Comparison of ENCODE assay signal across 14 cellular contexts in the genomic region with DNA sequence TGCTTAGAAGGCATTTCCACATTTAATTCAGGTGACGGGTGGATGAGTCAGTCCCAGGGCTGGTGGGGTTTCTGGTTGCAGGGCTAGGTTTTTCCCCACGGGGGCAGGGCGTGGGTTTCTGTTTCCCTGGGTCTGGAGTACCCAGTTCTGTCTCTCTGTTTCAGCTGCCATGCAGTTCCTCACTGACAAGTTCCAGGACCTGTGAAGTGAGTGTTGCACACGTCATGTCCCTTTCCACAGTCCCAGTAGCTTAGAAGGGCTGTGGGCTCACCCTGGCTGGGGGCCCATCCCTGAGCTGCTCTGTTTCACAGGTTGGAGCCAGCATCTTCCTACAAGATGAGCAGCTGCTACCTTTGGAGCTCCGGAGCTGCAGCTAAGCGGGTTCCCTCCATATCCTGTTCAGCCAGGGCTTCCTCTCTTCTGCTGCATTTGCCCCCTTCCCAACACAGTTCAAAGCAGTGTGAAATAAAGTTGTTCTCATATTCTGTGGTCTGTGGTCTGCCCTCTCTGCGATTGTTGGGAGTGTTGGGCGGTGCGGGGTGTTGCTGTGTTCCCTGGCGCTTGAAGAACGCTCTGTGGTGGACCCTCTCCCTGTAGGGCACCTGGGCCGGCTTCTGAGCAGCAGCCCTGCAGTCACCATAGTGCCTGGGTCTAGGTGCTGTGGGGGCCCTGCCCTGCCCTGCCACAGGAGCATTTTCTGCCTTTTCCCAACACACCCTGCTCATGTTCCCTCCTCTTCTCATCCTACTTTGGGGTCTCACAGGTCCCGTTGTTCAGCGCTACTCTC. TPM values are rescaled to one million over a fixed set of nuclear protein-coding genes. Genes with fewer than 3 reads are reported as not detected.
DNase-seq lines count a peak whose midpoint lies in the region; ATAC-seq and TF ChIP-seq lines count a peak whose summit lies in the region.
"Had no signal": no experiment of that assay in that cellular context is flagged by ENCODE, and none has a peak within 500 bp of the region (broad histone marks: within the 10 kb centered on the region; RNA-seq: fewer than 3 reads in every experiment).

No MANE protein-coding gene starts in this region.

- no peak overlapping the region for H3K9ac ChIP-seq in endodermal cell (ENCODE audit: extremely low read depth, low read length, poor library complexity, severe bottlenecking)
- H3K9ac ChIP-seq: neural progenitor cell had no signal

- no peak overlapping the region for H3K4me3 ChIP-seq in endodermal cell (ENCODE audit: low read length)
- H3K4me3 ChIP-seq: ascending aorta, neural progenitor cell had no signal

- POLR2A ChIA-PET in activated CD4-positive, alpha-beta T cell treated with anti-CD3 and anti-CD28 coated beads, Interleukin-2, amount 10 ng/mL, durations not matched to agents 7 days and 5 days (lab: Charles Lee): no interaction called here

- H3K27ac Mint-ChIP-seq in activated CD4-positive, alpha-beta T cell treated with anti-CD3 and anti-CD28 coated beads, Interleukin-2, amount 10 ng/mL, durations not matched to agents 7 days and 5 days: peak overlapping the region; percentile 33
- no peak overlapping the region for H3K27ac Mint-ChIP-seq in endodermal cell
- H3K27ac Mint-ChIP-seq: neural progenitor cell had no signal

- WGBS in endodermal cell (ENCODE audit: insufficient coverage in 1 of 2, insufficient read length in 1 of 2), 2 experiments: 88 to 90% methylated on average over 8 to 13 of the region's 14 CpGs

- CTCF ChIA-PET in activated CD4-positive, alpha-beta T cell treated with anti-CD3 and anti-CD28 coated beads, Interleukin-2, amount 10 ng/mL, durations not matched to agents 7 days and 5 days (lab: Charles Lee): no interaction called here

- ATAC-seq in activated CD4-positive, CD25-positive, alpha-beta regulatory T cell treated with anti-CD3 and anti-CD28 coated beads, Interleukin-2, amount 50 U/mL, for 24 hours: peak; percentile 55 to 74
- ATAC-seq in foreskin keratinocyte: peak; percentile 66
- ATAC-seq: left colon had no signal

- H3K9me3 ChIP-seq in endodermal cell (ENCODE audit: control insufficient read depth, low read length): no peaks in the 10 kb centered on the region
- H3K9me3 ChIP-seq: ascending aorta had no signal

- no peak overlapping the region for H3K4me3 Mint-ChIP-seq in activated CD4-positive, alpha-beta T cell treated with anti-CD3 and anti-CD28 coated beads, Interleukin-2, amount 10 ng/mL, durations not matched to agents 7 days and 5 days
- no peak overlapping the region for H3K4me3 Mint-ChIP-seq in endodermal cell
- H3K4me3 Mint-ChIP-seq: neural progenitor cell had no signal

- H3K4me1 ChIP-seq in foreskin keratinocyte (no peaks in the 10 kb centered on the region), endodermal cell (ENCODE audit: control insufficient read depth, insufficient read depth, low read length) (no peaks in the 10 kb centered on the region)
- H3K4me1 ChIP-seq: ascending aorta, neural progenitor cell had no signal

- no peaks in the 10 kb centered on the region for H3K27me3 ChIP-seq in foreskin keratinocyte
- no peaks in the 10 kb centered on the region for H3K27me3 ChIP-seq in endodermal cell (ENCODE audit: control insufficient read depth, insufficient read depth, low read length, poor library complexity, severe bottlenecking)
- H3K27me3 ChIP-seq: ascending aorta, neural progenitor cell had no signal

- H3K27ac ChIP-seq in foreskin keratinocyte: peak overlapping the region; percentile 54
- H3K27ac ChIP-seq in endodermal cell (ENCODE audit: low read depth, low read length): no peak overlapping the region
- H3K27ac ChIP-seq: ascending aorta, neural progenitor cell had no signal

- H3K36me3 ChIP-seq in endodermal cell (ENCODE audit: control insufficient read depth, insufficient read depth, low read length): no peaks in the 10 kb centered on the region
- H3K36me3 ChIP-seq: ascending aorta, neural progenitor cell had no signal

- H3K36me3 Mint-ChIP-seq in activated CD4-positive, alpha-beta T cell treated with anti-CD3 and anti-CD28 coated beads, Interleukin-2, amount 10 ng/mL, durations not matched to agents 7 days and 5 days (ENCODE audit: low read depth): no peaks in the 10 kb centered on the region
- no peaks in the 10 kb centered on the region for H3K36me3 Mint-ChIP-seq in endodermal cell (ENCODE audit: low read depth)
- H3K36me3 Mint-ChIP-seq: neural progenitor cell had no signal

- H3K4me1 Mint-ChIP-seq in activated CD4-positive, alpha-beta T cell treated with anti-CD3 and anti-CD28 coated beads, Interleukin-2, amount 10 ng/mL, durations not matched to agents 7 days and 5 days: peaks cover 19% of the 10 kb centered on the region
- H3K4me1 Mint-ChIP-seq in endodermal cell: no peaks in the 10 kb centered on the region
- H3K4me1 Mint-ChIP-seq: neural progenitor cell had no signal

- no peaks in the 10 kb centered on the region for H3K9me3 Mint-ChIP-seq in activated CD4-positive, alpha-beta T cell treated with anti-CD3 and anti-CD28 coated beads, Interleukin-2, amount 10 ng/mL, durations not matched to agents 7 days and 5 days
- peaks cover 70% of the 10 kb centered on the region for H3K9me3 Mint-ChIP-seq in endodermal cell

- peak; percentile 4 for TF ChIP-seq CTCF in foreskin keratinocyte (conservative IDR thresholded peaks at IDR 0.05)
- no peak for TF ChIP-seq CTCF in endodermal cell (conservative IDR thresholded peaks at IDR 0.05)

- no peak for DNase-seq in activated CD4-positive, CD25-positive, alpha-beta regulatory T cell treated with anti-CD3 and anti-CD28 coated beads, Interleukin-2, amount 50 U/mL, for 72 hours
- DNase-seq in activated CD4-positive, alpha-beta T cell treated with anti-CD3 and anti-CD28 coated beads, Interleukin-2, amount 10 ng/mL, durations not matched to agents 7 days and 5 days: no peak
- DNase-seq in foreskin keratinocyte: peak in 1 of 2 donors; percentile 38
- peak; percentile 25 for DNase-seq in stimulated activated CD8-positive, alpha-beta memory T cell treated with anti-CD3 and anti-CD28 coated beads, Interleukin-12 subunit alpha, Interleukin-12 subunit beta, amount 100 ng/mL, for 4 hours (ENCODE audit: low read depth)
- DNase-seq in endodermal cell: no peak
- no peak for DNase-seq in HT-29 (ENCODE audit: low spot score)
- DNase-seq in NCI-H748 treated with DMSO at 0.1 percent for 48 hours (lab: John Stamatoyannopoulos, UW): no peak
- DNase-seq: 8988T, left colon had no signal

- H3K27me3 Mint-ChIP-seq in activated CD4-positive, alpha-beta T cell treated with anti-CD3 and anti-CD28 coated beads, Interleukin-2, amount 10 ng/mL, durations not matched to agents 7 days and 5 days: peaks cover 5% of the 10 kb centered on the region
- peaks cover 2% of the 10 kb centered on the region for H3K27me3 Mint-ChIP-seq in endodermal cell (ENCODE audit: insufficient read depth)

RNA-seq across cellular contexts. Expression of a gene that starts 46.8 kb away (rescaled TPM):
- total RNA-seq in activated CD4-positive, alpha-beta T cell treated with anti-CD3 and anti-CD28 coated beads, Interleukin-2, amount 10 ng/mL, durations not matched to agents 7 days and 5 days: not detected
- total RNA-seq in foreskin keratinocyte (not detected in 2 replicates), endodermal cell (not detected)
- polyA plus RNA-seq in foreskin keratinocyte: not detected in 2 replicates
- polyA plus RNA-seq in endodermal cell (2013, experiment 1 of 2): not detected
- not detected for polyA plus RNA-seq in endodermal cell (2013, experiment 2 of 2)
- not detected in 2 replicates for total RNA-seq in HT-29 (2014; rRNA removed; shearing (Covaris generic))
- total RNA-seq: ascending aorta, left colon, skeletal muscle tissue, temporal lobe had no signal

RNA-seq across cellular contexts. Expression of a gene that starts 52.9 kb away (rescaled TPM):
- 10 to 100 TPM; 68.2 to 73.5 TPM for total RNA-seq in activated CD4-positive, alpha-beta T cell treated with anti-CD3 and anti-CD28 coated beads, Interleukin-2, amount 10 ng/mL, durations not matched to agents 7 days and 5 days
- total RNA-seq in foreskin keratinocyte: not detected in 2 replicates
- not detected in 2 replicates for polyA plus RNA-seq in foreskin keratinocyte
- total RNA-seq in endodermal cell: not detected
- polyA plus RNA-seq in endodermal cell (2013, experiment 1 of 2): not detected
- not detected for polyA plus RNA-seq in endodermal cell (2013, experiment 2 of 2)
- total RNA-seq in HT-29 (2014; rRNA removed; shearing (Covaris generic)): 0.73 and 0.89 TPM in 2 replicates
- total RNA-seq: ascending aorta, skeletal muscle tissue, temporal lobe had no signal

Comparison
In these comparisons a context has a peak if more than half of its experiments do, and no peak if none do; other contexts are left out.
1. RNA of a gene that starts 52.9 kb away (total RNA-seq): 68.2 to 73.5 TPM in activated CD4-positive, alpha-beta T cell treated with anti-CD3 and anti-CD28 coated beads, Interleukin-2, amount 10 ng/mL, durations not matched to agents 7 days and 5 days; 0.73 to 0.89 TPM in HT-29, not detected in foreskin keratinocyte and not detected in endodermal cell; every median in the first group is over 10 times any median in the second.